Comparison of ENCODE assay signal across 27 cellular contexts in the genomic region with DNA sequence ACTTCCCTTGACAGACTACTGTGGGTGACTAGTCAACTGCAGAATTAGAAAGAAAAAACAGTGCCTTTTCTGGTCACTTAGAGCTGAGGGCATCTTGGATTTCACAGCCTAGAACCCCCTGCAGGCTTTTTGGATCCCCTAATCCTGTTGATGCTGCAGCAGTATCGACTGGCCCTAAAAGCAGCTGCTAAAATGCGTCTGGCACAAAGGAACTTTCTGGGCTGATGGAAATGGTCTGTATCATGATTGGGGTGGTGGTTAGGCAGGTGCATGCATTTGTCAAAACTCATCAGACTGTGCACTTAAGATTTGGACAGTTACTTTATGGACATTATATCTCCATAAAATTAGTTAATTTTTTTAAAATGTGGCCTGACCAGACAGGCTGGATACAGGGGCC.
DNase-seq lines count a peak whose midpoint lies in the region; ATAC-seq lines count a peak whose summit lies in the region.
"Had no signal": no experiment of that assay in that cellular context is flagged by ENCODE, and none has a peak within 500 bp of the region (broad histone marks: within the 10 kb centered on the region; RNA-seq: fewer than 3 reads in every experiment).

No MANE protein-coding gene starts in this region.

- POLR2A ChIA-PET in naive thymus-derived CD4-positive, alpha-beta T cell (lab: Charles Lee), result no interaction called here

- intact Hi-C loops in naive thymus-derived CD4-positive, alpha-beta T cell (cut with micrococcal nuclease), result loop anchor here (5.0 to 10.0 kb wide), 3 partner anchors 80 to 543 kb away; a partner anchor contains a TSS

- H3K4me2 ChIP-seq in BLaER1, result peak overlapping the region; percentile 11; the same call in 1 of the 2 replicates

- no peaks in the 10 kb centered on the region for H3K9me3 Mint-ChIP-seq in naive thymus-derived CD4-positive, alpha-beta T cell
- H3K9me3 Mint-ChIP-seq: activated T-cell treated with anti-CD3 and anti-CD28 coated beads, Interleukin-2, amount 50 U/mL, for 4 hours; CD4-positive, alpha-beta T cell; IgD-negative memory B cell; naive B cell had no signal

- no peak for ATAC-seq in naive thymus-derived CD4-positive, alpha-beta T cell
- ATAC-seq in HG02623 (IDR thresholded peaks at IDR 0.05; ENCODE audit: unreplicated experiment), result no peak
- ATAC-seq: activated CD8-positive, alpha-beta memory T cell treated with anti-CD3 and anti-CD28 coated beads, Interleukin-2, amount 10 ng/mL, durations not matched to agents 7 days and 5 days; activated T-cell treated with anti-CD3 and anti-CD28 coated beads, Interleukin-2, amount 50 U/mL, for 4 hours; foreskin keratinocyte; heart right ventricle; Right ventricle myocardium inferior had no signal

- no peaks in the 10 kb centered on the region for H3K27me3 Mint-ChIP-seq in naive thymus-derived CD4-positive, alpha-beta T cell
- H3K27me3 Mint-ChIP-seq: CD4-positive, alpha-beta T cell had no signal

- no peaks in the 10 kb centered on the region for H4K20me1 ChIP-seq in BLaER1

- no peaks in the 10 kb centered on the region for H3K9me3 ChIP-seq in BLaER1
- no peaks in the 10 kb centered on the region for H3K9me3 ChIP-seq in naive thymus-derived CD4-positive, alpha-beta T cell (ENCODE audit: control insufficient read depth in 2 of 3, low read length in 3 of 3)
- H3K9me3 ChIP-seq: esophagus squamous epithelium, heart right ventricle, thoracic aorta had no signal

- peak; percentile 72 for DNase-seq in NCI-H2107 treated with DMSO at 0.1 percent for 48 hours (lab: John Stamatoyannopoulos, UW; ENCODE audit: unreplicated experiment)
- no peak for DNase-seq in NCI-H2107 (lab: John Stamatoyannopoulos, UW)
- DNase-seq in NCI-H69 (lab: John Stamatoyannopoulos, UW), result peak; percentile 28
- DNase-seq in naive thymus-derived CD4-positive, alpha-beta T cell, result no peak
- no peak for DNase-seq in cerebellum (ENCODE audit: low spot score)
- DNase-seq in NCI-H510A treated with DMSO at 0.1 percent for 48 hours (lab: John Stamatoyannopoulos, UW), result no peak
- DNase-seq: activated CD4-positive, alpha-beta T cell treated with anti-CD3 and anti-CD28 coated beads for 4 hours; activated CD8-positive, alpha-beta memory T cell treated with anti-CD3 and anti-CD28 coated beads, Interleukin-2, amount 10 ng/mL, durations not matched to agents 7 days and 5 days; activated naive CD4-positive, alpha-beta T cell; activated T-cell treated with anti-CD3 and anti-CD28 coated beads, Interleukin-2, amount 50 U/mL, for 4 hours; brain microvascular endothelial cell; CD4-positive, alpha-beta T cell; esophagus squamous epithelium; foreskin keratinocyte; heart right ventricle; naive B cell; NCI-H1436 treated with DMSO at 0.1 percent for 48 hours; NCI-H2081 treated with DMSO at 0.1 percent for 48 hours; NCI-H526; retina had no signal

- H3K4me1 ChIP-seq in BLaER1, result peaks cover 57% of the 10 kb centered on the region
- peaks cover 13 to 32% of the 10 kb centered on the region in 2 donors for H3K4me1 ChIP-seq in naive thymus-derived CD4-positive, alpha-beta T cell (ENCODE audit: control insufficient read depth in 2 of 2, insufficient read depth in 2 of 2, low read length in 2 of 2)

- no peak overlapping the region for H3K27ac ChIP-seq in BLaER1
- no peak overlapping the region for H3K27ac ChIP-seq in naive thymus-derived CD4-positive, alpha-beta T cell (ENCODE audit: low read depth, low read length)
- H3K27ac ChIP-seq: 22Rv1, brain microvascular endothelial cell, foreskin keratinocyte, heart right ventricle, skin epidermis, thoracic aorta had no signal

- H3K36me3 Mint-ChIP-seq in naive thymus-derived CD4-positive, alpha-beta T cell, result peaks cover 0 to 11% (median 3%) of the 10 kb centered on the region in 5 donors
- H3K36me3 Mint-ChIP-seq: activated CD8-positive, alpha-beta memory T cell treated with anti-CD3 and anti-CD28 coated beads, Interleukin-2, amount 10 ng/mL, durations not matched to agents 7 days and 5 days; naive B cell had no signal

- peaks cover 43 to 82% (median 68%) of the 10 kb centered on the region in 7 donors for H3K4me1 Mint-ChIP-seq in naive thymus-derived CD4-positive, alpha-beta T cell

- peak overlapping the region in 7 of 9 donors; percentile 8 to 98 (median 84) for H3K27ac Mint-ChIP-seq in naive thymus-derived CD4-positive, alpha-beta T cell
- H3K27ac Mint-ChIP-seq: activated CD8-positive, alpha-beta memory T cell treated with anti-CD3 and anti-CD28 coated beads, Interleukin-2, amount 10 ng/mL, durations not matched to agents 7 days and 5 days; IgD-negative memory B cell had no signal

- no peak overlapping the region for H3K4me3 ChIP-seq in BLaER1
- no peak overlapping the region for H3K4me3 ChIP-seq in naive thymus-derived CD4-positive, alpha-beta T cell (ENCODE audit: low read length)
- H3K4me3 ChIP-seq: esophagus squamous epithelium, heart right ventricle, skin epidermis, thoracic aorta had no signal

- no peaks in the 10 kb centered on the region for H3K36me3 ChIP-seq in BLaER1
- no peaks in the 10 kb centered on the region for H3K36me3 ChIP-seq in naive thymus-derived CD4-positive, alpha-beta T cell (ENCODE audit: control insufficient read depth in 2 of 3, insufficient read depth in 3 of 3, low read length in 3 of 3)
- H3K36me3 ChIP-seq: brain microvascular endothelial cell, esophagus squamous epithelium, heart right ventricle, thoracic aorta had no signal

- peak overlapping the region in 7 of 10 donors; percentile 39 to 99 (median 94) for H3K4me3 Mint-ChIP-seq in naive thymus-derived CD4-positive, alpha-beta T cell
- H3K4me3 Mint-ChIP-seq: activated CD8-positive, alpha-beta memory T cell treated with anti-CD3 and anti-CD28 coated beads, Interleukin-2, amount 10 ng/mL, durations not matched to agents 7 days and 5 days; activated T-cell treated with anti-CD3 and anti-CD28 coated beads, Interleukin-2, amount 50 U/mL, for 4 hours had no signal

- CTCF ChIA-PET in naive thymus-derived CD4-positive, alpha-beta T cell (lab: Charles Lee), result interaction anchor here (0.6 kb wide), 1 partner anchor 34 kb away, joined by 3 read pairs; no protein-coding TSS in a partner anchor

- H3K9ac ChIP-seq in BLaER1, result no peak overlapping the region

- H3K27me3 ChIP-seq in BLaER1, result no peaks in the 10 kb centered on the region
- H3K27me3 ChIP-seq in naive thymus-derived CD4-positive, alpha-beta T cell (ENCODE audit: control insufficient read depth in 2 of 2, insufficient read depth in 2 of 2, low read length in 2 of 2), result no peaks in the 10 kb centered on the region
- H3K27me3 ChIP-seq: brain microvascular endothelial cell, esophagus squamous epithelium, heart right ventricle had no signal

Comparison
In these comparisons a context has a peak if more than half of its experiments do, and no peak if none do; other contexts are left out.
1. DNase-seq: peak in NCI-H2107 treated with DMSO at 0.1 percent for 48 hours (single experiment) and NCI-H69 (single experiment); none in NCI-H2107 (single experiment), naive thymus-derived CD4-positive, alpha-beta T cell (0 of 9), cerebellum (single experiment) and NCI-H510A treated with DMSO at 0.1 percent for 48 hours (single experiment).